Comparison of ENCODE assay signal across 13 cellular contexts in the genomic region with DNA sequence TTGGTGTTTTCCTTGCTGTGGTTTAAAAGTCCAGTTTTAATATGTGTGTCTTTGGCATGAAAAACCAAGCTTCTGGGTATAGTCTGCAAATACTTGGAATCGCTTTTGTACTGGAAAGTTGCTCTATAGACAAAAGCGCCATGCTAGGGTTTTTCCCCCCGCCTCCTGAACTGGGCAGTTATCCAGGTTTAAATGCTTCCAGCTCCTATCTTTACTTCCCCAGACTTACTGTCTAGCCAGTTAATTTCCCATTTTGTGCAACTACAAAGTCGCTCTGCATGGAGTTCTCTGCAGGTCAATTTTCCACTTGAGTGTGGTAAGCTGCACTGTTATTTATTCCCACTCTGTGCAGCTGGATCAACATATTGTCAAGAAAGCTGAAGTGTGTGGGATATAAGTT. TPM values are rescaled to one million over a fixed set of nuclear protein-coding genes. Genes with fewer than 3 reads are reported as not detected.
DNase-seq lines count a peak whose midpoint lies in the region; ATAC-seq, FAIRE-seq and TF ChIP-seq lines count a peak whose summit lies in the region.
"Had no signal": no experiment of that assay in that cellular context is flagged by ENCODE, and none has a peak within 500 bp of the region (broad histone marks: within the 10 kb centered on the region; RNA-seq: fewer than 3 reads in every experiment).

No MANE protein-coding gene starts in this region.

- TF ChIP-seq EP300 in H1 (IDR thresholded peaks at IDR 0.05; ENCODE audit: borderline replicate concordance in 1 of 2, low read depth in 2 of 2, low read length in 2 of 2), result no peak

- H3K23me2 ChIP-seq in H1 (ENCODE audit: low read depth, low read length), result peaks cover 6% of the 10 kb centered on the region; the same call in 1 of the 2 replicates

- ATAC-seq in HG03521 (IDR thresholded peaks at IDR 0.05; ENCODE audit: unreplicated experiment), result no peak
- ATAC-seq in GM19463 (IDR thresholded peaks at IDR 0.05; ENCODE audit: unreplicated experiment), result no peak
- ATAC-seq: activated CD8-positive, alpha-beta T cell treated with anti-CD3 and anti-CD28 coated beads, Interleukin-2, amount 10 ng/mL, durations not matched to agents 7 days and 5 days had no signal

- peaks cover 8 to 31% (median 14%) of the 10 kb centered on the region in 4 experiments for H3K4me1 ChIP-seq in H1 (replicated peaks in 1 of 4; ENCODE audit: control insufficient read depth in 3 of 4, insufficient read depth in 4 of 4, low read length in 3 of 4)
- H3K4me1 ChIP-seq in smooth muscle cell (ENCODE audit: low read depth), result peaks cover 25% of the 10 kb centered on the region

- peaks cover 14% of the 10 kb centered on the region for H3F3A ChIP-seq in smooth muscle cell (ENCODE audit: low read depth)

- POLR2A ChIA-PET in H1 (lab: Charles Lee; ENCODE audit: partially characterized antibody), result interaction anchor here (0.7 to 11.0 kb wide), 23 partner anchors 9 to 265 kb away, joined by 3 to 165 read pairs (median 5); a partner anchor contains a TSS

- peaks cover 8% of the 10 kb centered on the region; the same call in 1 of the 2 replicates for H3K79me1 ChIP-seq in H1 (ENCODE audit: low read depth, low read length)

- H3K9me3 ChIP-seq in H1 (ENCODE audit: insufficient read depth in 2 of 2, low read depth in 1 of 2, low read length in 1 of 2) (no peaks in the 10 kb centered on the region), smooth muscle cell (replicated peaks; ENCODE audit: low read depth) (no peaks in the 10 kb centered on the region)

- H3K14ac ChIP-seq in H1 (ENCODE audit: insufficient read length), result no peak overlapping the region

- WGBS in H1 (ENCODE audit: extremely low coverage in 1 of 2, insufficient coverage in 1 of 2, insufficient read length in 1 of 2, insufficient replicate concordance in 2 of 2, low coverage in 1 of 2, low lambda C conversion rate in 2 of 2, missing lambda C conversion rate in 1 of 2), 2 experiments, result 94% methylated on average over 4 of the region's 4 CpGs; no CpG with 5 or more reads in 1 of the 2 experiments
- WGBS in smooth muscle cell (ENCODE audit: low lambda C conversion rate), result 44% methylated on average over 4 of the region's 4 CpGs

- H3K36me3 ChIP-seq in H1 (ENCODE audit: control insufficient read depth in 2 of 4, insufficient read depth in 4 of 4, low read length in 3 of 4), result peaks cover 16 to 48% (median 33%) of the 10 kb centered on the region in 4 experiments
- H3K36me3 ChIP-seq in smooth muscle cell (ENCODE audit: low read depth), result no peaks in the 10 kb centered on the region

- TF ChIP-seq RAD21 in H1 (IDR thresholded peaks at IDR 0.05 in 1 of 2, conservative IDR thresholded peaks at IDR 0.05 in 1 of 2; ENCODE audit: low read depth in 2 of 2, low read length in 2 of 2), result no peak

- H3K27me3 ChIP-seq in H1 (replicated peaks in 1 of 4; ENCODE audit: control insufficient read depth in 3 of 4, extremely low read depth in 1 of 4, insufficient read depth in 3 of 4, low read length in 3 of 4) (no peaks in the 10 kb centered on the region; a peak in 3 of 7 replicates), smooth muscle cell (ENCODE audit: low read depth) (no peaks in the 10 kb centered on the region)

- no peak overlapping the region for H3K18ac ChIP-seq in H1 (ENCODE audit: extremely low read depth, low read length)

- H3K79me2 ChIP-seq in H1 (ENCODE audit: control insufficient read depth in 1 of 2, insufficient read depth in 2 of 2, low read length in 2 of 2) (peaks cover 8 to 32% of the 10 kb centered on the region in 2 experiments), smooth muscle cell (ENCODE audit: low read depth) (peaks cover 24% of the 10 kb centered on the region)

- DNase-seq in DMS79 treated with DMSO at 0.1 percent for 48 hours (lab: John Stamatoyannopoulos, UW), result peak; percentile 95
- DNase-seq in DMS79 (lab: John Stamatoyannopoulos, UW), result no peak
- peak; percentile 93 for DNase-seq in NCI-H345 treated with DMSO at 0.1 percent for 48 hours (lab: John Stamatoyannopoulos, UW; ENCODE audit: unreplicated experiment)
- no peak for DNase-seq in H1 (ENCODE audit: low read depth in 1 of 2, low spot score in 2 of 2)
- no peak for DNase-seq in smooth muscle cell (lab: John Stamatoyannopoulos, UW; ENCODE audit: unreplicated experiment)
- no peak for DNase-seq in activated CD4-positive, CD25-positive, alpha-beta regulatory T cell (lab: John Stamatoyannopoulos, UW)
- DNase-seq: activated CD8-positive, alpha-beta T cell treated with anti-CD3 and anti-CD28 coated beads, Interleukin-2, amount 10 ng/mL, durations not matched to agents 7 days and 5 days; activated naive CD8-positive, alpha-beta T cell treated with anti-CD3 and anti-CD28 coated beads, Interleukin-2, amount 10 ng/mL, durations not matched to agents 7 days and 5 days; posterior cingulate gyrus had no signal

- H2BK20ac ChIP-seq in H1 (ENCODE audit: low read length), result no peak overlapping the region

- TF ChIP-seq CTCF in H1 (IDR thresholded peaks at IDR 0.05; ENCODE audit: control extremely low read depth in 1 of 3, insufficient read depth in 1 of 3, low read depth in 1 of 3, low read length in 3 of 3), result no peak
- no peak for TF ChIP-seq CTCF in smooth muscle cell (IDR thresholded peaks at IDR 0.05; ENCODE audit: borderline replicate concordance, insufficient read depth, poor library complexity, severe bottlenecking)

- CTCF ChIA-PET in H1 (lab: Charles Lee; ENCODE audit: partially characterized antibody), result interaction anchor here (0.7 to 1.8 kb wide), 9 partner anchors 9 to 277 kb away, joined by 3 to 5 read pairs (median 3); no protein-coding TSS in a partner anchor

- peaks cover 14 to 19% of the 10 kb centered on the region in 2 experiments for H4K20me1 ChIP-seq in H1 (replicated peaks in 1 of 2; ENCODE audit: control insufficient read depth in 1 of 2, insufficient read depth in 2 of 2, low read length in 2 of 2)
- H4K20me1 ChIP-seq in smooth muscle cell (ENCODE audit: low read depth), result peaks cover 26% of the 10 kb centered on the region

- H4K91ac ChIP-seq in H1 (replicated peaks; ENCODE audit: insufficient read length, low read length), result no peak overlapping the region

- TF ChIP-seq POLR2A in H1 (IDR thresholded peaks at IDR 0.05; ENCODE audit: control extremely low read depth in 1 of 2, low read depth in 2 of 2, low read length in 2 of 2), result no peak; a peak in 1 of 3 replicates

- FAIRE-seq in H1 (lab: Jason Lieb, UNC), result no peak
- FAIRE-seq: keratinocyte had no signal

- H3K9ac ChIP-seq in H1 (replicated peaks in 1 of 4; ENCODE audit: extremely low read depth in 1 of 4, low read depth in 3 of 4, low read length in 3 of 4) (no peak overlapping the region), smooth muscle cell (ENCODE audit: low read depth) (peak overlapping the region; percentile 80)

- peak overlapping the region; percentile 62; the same call in 1 of the 2 replicates for H2BK5ac ChIP-seq in H1 (ENCODE audit: low read depth, low read length)

- H2AK5ac ChIP-seq in H1 (ENCODE audit: low read depth, low read length), result no peak overlapping the region

- H3K4me2 ChIP-seq in H1 (ENCODE audit: insufficient read depth in 1 of 2, low read depth in 2 of 2, low read length in 2 of 2) (peak overlapping the region; percentile 90 to 91; a peak in 2 of 4 replicates), smooth muscle cell (peak overlapping the region; percentile 97)

- H2BK12ac ChIP-seq in H1 (ENCODE audit: low read depth, low read length), result no peak overlapping the region

- no peak overlapping the region for H4K5ac ChIP-seq in H1 (ENCODE audit: insufficient read length, low read depth, low read length)

- H3K27ac ChIP-seq in H1 (ENCODE audit: low read depth, low read length) (no peak overlapping the region), smooth muscle cell (ENCODE audit: low read depth) (peak overlapping the region; percentile 66)
- H3K27ac ChIP-seq: 22Rv1 had no signal

- H3K4ac ChIP-seq in H1 (replicated peaks; ENCODE audit: insufficient read length, low read depth, low read length), result no peak overlapping the region

- H4K8ac ChIP-seq in H1 (ENCODE audit: extremely low read depth, insufficient read depth, low read length), result no peak overlapping the region

- no peak overlapping the region for H2BK15ac ChIP-seq in H1 (ENCODE audit: low read length)

- peak overlapping the region in 1 of 4 experiments; percentile 97; a peak in 2 of 8 replicates for H3K4me3 ChIP-seq in H1 (ENCODE audit: extremely low read depth in 1 of 4, insufficient read depth in 2 of 4, low read depth in 3 of 4, low read length in 4 of 4)
- H3K4me3 ChIP-seq in smooth muscle cell, result peak overlapping the region; percentile 86

- H3K23ac ChIP-seq in H1 (ENCODE audit: insufficient read length), result no peak overlapping the region

- H2BK120ac ChIP-seq in H1 (replicated peaks; ENCODE audit: low read depth, low read length), result no peak overlapping the region

- H2AFZ ChIP-seq in H1 (ENCODE audit: low read length), result no peak overlapping the region
- H2AFZ ChIP-seq in smooth muscle cell (ENCODE audit: low read depth), result no peak overlapping the region

- no peak overlapping the region for H3K56ac ChIP-seq in H1 (replicated peaks; ENCODE audit: insufficient read length, low read depth, low read length)

TF ChIP-seq in H1, 55 proteins besides CTCF, POLR2A, EP300 and RAD21:
- TF ChIP-seq TAF1 (IDR thresholded peaks at IDR 0.05; ENCODE audit: low read depth, low read length), result no peak
- no peak for TF ChIP-seq BCL11A (IDR thresholded peaks at IDR 0.05; ENCODE audit: low read depth in 2 of 2, low read length in 2 of 2)
- TF ChIP-seq NRF1 (IDR thresholded peaks at IDR 0.05; ENCODE audit: low read depth, low read length), result no peak

RNA-seq across cellular contexts. Expression of a gene that starts 2.7 kb away (rescaled TPM):
- 71.4 and 75.5 TPM in 2 replicates for total RNA-seq in H1 (2021; fragmentation: NEBNext Ultra II Directional; extraction: Animal tissue kit (Norgen Biotek cat#: 25700))
- polyA plus RNA-seq in H1 (2011; rRNA removed), result 43.4 and 49.8 TPM in 2 replicates
- 56.0 TPM for polyA plus RNA-seq in H1 (2011; cell fraction: cytosol; rRNA removed)
- 36.6 TPM for polyA plus RNA-seq in H1 (2011; cell fraction: nucleus; rRNA removed)
- polyA plus RNA-seq in H1 (2012, experiment 1 of 2), result 38.7 to 54.6 TPM (median 48.5 TPM) in 4 replicates
- 63.2 TPM for polyA plus RNA-seq in H1 (2012, experiment 2 of 2)
- 69.8 TPM for polyA plus RNA-seq in H1 (2013, experiment 1 of 2)
- 72.4 TPM for polyA plus RNA-seq in H1 (2013, experiment 2 of 2)
- 63.6 and 88.9 TPM in 2 replicates for polyA minus RNA-seq in H1 (2011; rRNA and poly(A)+ RNA removed)
- 42.1 TPM for polyA minus RNA-seq in H1 (2011; cell fraction: cytosol; rRNA and poly(A)+ RNA removed)
- 63.3 TPM for polyA minus RNA-seq in H1 (2011; cell fraction: nucleus; rRNA and poly(A)+ RNA removed)
- 42.9 and 47.0 TPM in 2 replicates for total RNA-seq in smooth muscle cell
- polyA plus RNA-seq in smooth muscle cell, result 44.3 and 59.6 TPM in 2 replicates

Comparison
In these comparisons a context has a peak if more than half of its experiments do, and no peak if none do; other contexts are left out.
1. DNase-seq: peak in DMS79 treated with DMSO at 0.1 percent for 48 hours (single experiment) and NCI-H345 treated with DMSO at 0.1 percent for 48 hours (single experiment); none in DMS79 (single experiment), H1 (0 of 2), smooth muscle cell (single experiment) and activated CD4-positive, CD25-positive, alpha-beta regulatory T cell (0 of 4).